In the genomic region with DNA sequence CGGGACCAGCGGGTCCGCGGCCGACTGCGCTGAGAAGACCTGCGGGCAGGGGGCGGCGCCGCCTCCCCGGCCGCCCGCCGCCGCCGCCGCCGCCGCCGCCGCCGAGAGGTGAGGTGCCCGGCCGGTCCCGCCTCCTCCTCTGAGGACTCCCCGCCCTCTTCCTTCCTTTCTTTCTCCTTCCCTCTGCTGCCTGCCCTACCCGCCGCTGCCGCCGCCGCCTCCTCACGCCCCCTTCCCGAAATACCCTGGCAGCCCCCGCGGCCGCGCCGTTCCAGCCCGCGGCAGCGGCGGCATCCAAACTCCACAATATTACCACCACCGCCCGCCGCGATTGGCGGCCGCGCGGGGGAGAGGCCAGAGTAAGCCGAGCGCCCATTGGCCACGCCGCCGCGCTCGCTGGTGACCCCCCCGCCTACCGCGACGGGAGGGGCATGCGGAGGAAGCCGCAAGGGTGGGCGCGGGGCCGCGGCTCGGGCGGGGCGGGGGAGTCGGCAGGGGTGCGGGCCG, we compare ENCODE assay signal across 8 cellular contexts.
DNase-seq lines count a peak whose midpoint lies in the region; ATAC-seq and TF ChIP-seq lines count a peak whose summit lies in the region.

No MANE protein-coding gene starts in this region.

- peak overlapping the region; percentile 82 for H3K9ac ChIP-seq in SU-DHL-6 (ENCODE audit: low read length)

- DNase-seq in GM12865 (ENCODE audit: low read depth) (peak; percentile 89), NCI-H1048 (lab: John Stamatoyannopoulos, UW) (peak; percentile 62), heart left ventricle (peak; percentile 83 to 90 (median 86)), posterior cingulate gyrus (peak; percentile 75 to 98 (median 88)), transverse colon (peak; percentile 86)
- DNase-seq in activated naive CD8-positive, alpha-beta T cell treated with anti-CD3 and anti-CD28 coated beads, Interleukin-2, amount 50 U/mL, for 24 hours: peak; percentile 82

- H3K79me2 ChIP-seq in SU-DHL-6 (ENCODE audit: insufficient read depth, low read length): peaks cover 42% of the 10 kb centered on the region

- H3K4me1 Mint-ChIP-seq in activated naive CD8-positive, alpha-beta T cell treated with anti-CD3 and anti-CD28 coated beads, Interleukin-2, amount 50 U/mL, for 24 hours: peaks cover 42% of the 10 kb centered on the region

- H3K4me2 ChIP-seq in SU-DHL-6 (ENCODE audit: low read depth, low read length, poor library complexity, severe bottlenecking): peak overlapping the region; percentile 67

- peak; percentile 85 for ATAC-seq in HG02588 (IDR thresholded peaks at IDR 0.05; ENCODE audit: unreplicated experiment)
- peak; percentile 88 for ATAC-seq in activated naive CD8-positive, alpha-beta T cell treated with anti-CD3 and anti-CD28 coated beads, Interleukin-2, amount 50 U/mL, for 24 hours
- ATAC-seq in heart left ventricle: peak; percentile 95 to 97 (median 97)

- H3K4me3 ChIP-seq in GM12865 (ENCODE audit: low read depth, low read length) (peak overlapping the region; percentile 68), SU-DHL-6 (ENCODE audit: insufficient read depth, low read length, poor library complexity, severe bottlenecking) (peak overlapping the region; percentile 74), heart left ventricle (peak overlapping the region; percentile 76 to 98 (median 90)), transverse colon (peak overlapping the region; percentile 66 to 98 (median 95))

- peaks cover 2% of the 10 kb centered on the region for H3K27me3 Mint-ChIP-seq in activated naive CD8-positive, alpha-beta T cell treated with anti-CD3 and anti-CD28 coated beads, Interleukin-2, amount 50 U/mL, for 24 hours

- H3K36me3 ChIP-seq in SU-DHL-6 (ENCODE audit: low read length) (0 out of 2 replicates have a peak, but pooled peaks cover 5% of the 10 kb centered on the region), heart left ventricle (no peaks in the 10 kb centered on the region), transverse colon (no peaks in the 10 kb centered on the region)

- no peak for TF ChIP-seq EP300 in transverse colon (IDR thresholded peaks at IDR 0.05; ENCODE audit: low read depth)

- WGBS in heart left ventricle, 4 donors: 0 to 1% (median 0%) methylated on average over 30 to 73 of the region's 73 CpGs
- 0% methylated on average over 38 of the region's 73 CpGs; no CpG with 5 or more reads in 1 of the 2 donors for WGBS in transverse colon (ENCODE audit: low coverage in 1 of 2), 2 donors

- no peaks in the 10 kb centered on the region for H3K9me2 ChIP-seq in SU-DHL-6 (replicated peaks; ENCODE audit: insufficient read depth, low read length)

- H3K36me3 Mint-ChIP-seq in activated naive CD8-positive, alpha-beta T cell treated with anti-CD3 and anti-CD28 coated beads, Interleukin-2, amount 50 U/mL, for 24 hours (ENCODE audit: low read depth): peaks cover 10% of the 10 kb centered on the region

- peak overlapping the region; percentile 91 for H3K27ac Mint-ChIP-seq in activated naive CD8-positive, alpha-beta T cell treated with anti-CD3 and anti-CD28 coated beads, Interleukin-2, amount 50 U/mL, for 24 hours

- TF ChIP-seq CTCF in GM12865 (IDR thresholded peaks at IDR 0.05; ENCODE audit: insufficient read depth, low read depth, low read length, missing control alignments) (no peak), SU-DHL-6 (IDR thresholded peaks at IDR 0.05; ENCODE audit: insufficient read depth, low read length, poor library complexity, severe bottlenecking) (no peak), heart left ventricle (IDR thresholded peaks at IDR 0.05) (no peak), transverse colon (IDR thresholded peaks at IDR 0.05) (no peak)

- no peaks in the 10 kb centered on the region for H3K9me3 Mint-ChIP-seq in activated naive CD8-positive, alpha-beta T cell treated with anti-CD3 and anti-CD28 coated beads, Interleukin-2, amount 50 U/mL, for 24 hours

- peak overlapping the region; percentile 61 for H2AFZ ChIP-seq in SU-DHL-6 (ENCODE audit: low read depth, low read length, severe bottlenecking)

- peaks cover 5% of the 10 kb centered on the region; the same call in 1 of the 2 replicates for H3K9me3 ChIP-seq in SU-DHL-6 (ENCODE audit: insufficient read depth, low read length)
- H3K9me3 ChIP-seq in heart left ventricle: no peaks in the 10 kb centered on the region
- no peaks in the 10 kb centered on the region for H3K9me3 ChIP-seq in transverse colon

- peaks cover 23% of the 10 kb centered on the region for H3F3A ChIP-seq in SU-DHL-6 (ENCODE audit: insufficient read depth)

- no peaks in the 10 kb centered on the region for H3K27me3 ChIP-seq in SU-DHL-6 (ENCODE audit: low read length)
- peaks cover 0 to 2% (median 0%) of the 10 kb centered on the region in 9 donors for H3K27me3 ChIP-seq in heart left ventricle
- no peaks in the 10 kb centered on the region for H3K27me3 ChIP-seq in transverse colon

- intact Hi-C loops in heart left ventricle (cut with DNase I) (loop anchor here in 3 of 10 donors (5.0 to 10.0 kb wide), 3 partner anchors 37 to 115 kb away; no protein-coding TSS in a partner anchor), posterior cingulate gyrus (cut with DNase I) (loop anchor here (5.0 kb wide), 3 partner anchors 42 to 123 kb away; no protein-coding TSS in a partner anchor), transverse colon (cut with DNase I; ENCODE audit: low total_unique reads) (no loop called here)

- H3K4me1 ChIP-seq in heart left ventricle: peaks cover 0 to 22% (median 9%) of the 10 kb centered on the region in 12 donors
- H3K4me1 ChIP-seq in transverse colon: peaks cover 0 to 19% (median 10%) of the 10 kb centered on the region in 4 donors

- peaks cover 14% of the 10 kb centered on the region for H4K20me1 ChIP-seq in SU-DHL-6 (ENCODE audit: low read depth, low read length)

- in situ Hi-C loops in transverse colon (cut with MboI; ENCODE audit: low pct_ligation_motif_present in 1 of 4, low pct_unique_long_range_greater_than_20kb in 1 of 4, low sequenced_read_pairs in 3 of 4): no loop called here

- H3K27ac ChIP-seq in SU-DHL-6 (ENCODE audit: low read depth, low read length) (peak overlapping the region; percentile 71), heart left ventricle (peak overlapping the region in 11 of 12 donors; percentile 38 to 78 (median 70)), transverse colon (peak overlapping the region; percentile 90 to 96 (median 92))

- peak overlapping the region; percentile 91 for H3K4me3 Mint-ChIP-seq in activated naive CD8-positive, alpha-beta T cell treated with anti-CD3 and anti-CD28 coated beads, Interleukin-2, amount 50 U/mL, for 24 hours

- TF ChIP-seq POLR2A in heart left ventricle (IDR thresholded peaks at IDR 0.05): peak in 1 of 2 donors; percentile 52
- peak; percentile 60 for TF ChIP-seq POLR2A in transverse colon (IDR thresholded peaks at IDR 0.05)

Comparison
In these comparisons a context has a peak if more than half of its experiments do, and no peak if none do; other contexts are left out.
1. Peak in every context shown above with its lines: DNase-seq, ATAC-seq, H3K4me3 ChIP-seq and H3K27ac ChIP-seq.